Comparison of ENCODE assay signal across 1 cellular context in the genomic region with DNA sequence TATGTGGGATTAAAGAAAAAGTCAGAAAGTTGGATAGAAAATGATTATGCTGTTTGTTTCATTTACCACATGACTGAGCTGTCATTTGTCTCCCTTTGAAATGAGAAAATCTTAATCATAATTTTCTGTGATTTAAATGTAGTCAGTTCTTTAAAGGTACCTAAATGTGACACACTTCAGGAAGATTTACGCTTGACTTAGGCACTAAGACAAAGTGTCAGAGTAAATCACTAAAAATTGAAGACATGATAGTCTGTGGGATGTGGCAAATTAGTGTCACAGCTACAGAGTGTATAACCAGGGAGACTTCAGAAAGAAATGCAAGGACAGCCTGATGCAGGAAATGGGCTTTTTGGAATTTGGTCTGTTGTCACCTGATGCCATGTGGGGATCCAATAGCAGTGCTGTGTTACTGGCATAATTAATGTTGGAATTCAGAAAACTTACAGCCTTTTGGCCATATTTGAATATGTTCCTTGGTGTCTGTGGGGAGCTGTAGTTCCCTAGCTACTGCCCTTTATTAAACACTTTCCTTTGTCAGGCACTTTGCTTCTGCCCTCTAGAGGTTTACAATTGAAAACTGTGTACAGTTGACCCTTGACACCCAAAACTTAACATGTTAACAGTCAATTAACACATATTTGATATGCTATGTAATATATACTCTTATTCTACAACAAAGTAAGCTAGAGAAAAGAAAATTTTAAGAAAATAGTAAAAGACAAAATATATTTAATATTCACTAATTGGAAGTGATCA.
TF ChIP-seq lines count a peak whose summit lies in the region.

No MANE protein-coding gene starts in this region.

TF ChIP-seq in GM23338, 12 proteins besides CTCF, POLR2A, EP300 and RAD21 (continued from another document):
- TF ChIP-seq ZNF462 (CRISPR knock-in tag; IDR thresholded peaks at IDR 0.05) (no peak), NANOG (IDR thresholded peaks at IDR 0.05; ENCODE audit: borderline replicate concordance) (no peak), STAT1 (IDR thresholded peaks at IDR 0.05; ENCODE audit: unreplicated experiment) (no peak), ZNF331 (CRISPR knock-in tag; IDR thresholded peaks at IDR 0.05; ENCODE audit: low read depth) (no peak), POLR2AphosphoS5 (IDR thresholded peaks at IDR 0.05; ENCODE audit: low read depth) (no peak), CREB1 (CRISPR knock-in tag; IDR thresholded peaks at IDR 0.05; ENCODE audit: low read depth) (no peak), JUNB (IDR thresholded peaks at IDR 0.05; ENCODE audit: unreplicated experiment) (no peak), ZNF114 (CRISPR knock-in tag; IDR thresholded peaks at IDR 0.05) (no peak), EZH2 (IDR thresholded peaks at IDR 0.05; ENCODE audit: low read depth, unreplicated experiment) (no peak)
- TF ChIP-seq, protein P1, sequence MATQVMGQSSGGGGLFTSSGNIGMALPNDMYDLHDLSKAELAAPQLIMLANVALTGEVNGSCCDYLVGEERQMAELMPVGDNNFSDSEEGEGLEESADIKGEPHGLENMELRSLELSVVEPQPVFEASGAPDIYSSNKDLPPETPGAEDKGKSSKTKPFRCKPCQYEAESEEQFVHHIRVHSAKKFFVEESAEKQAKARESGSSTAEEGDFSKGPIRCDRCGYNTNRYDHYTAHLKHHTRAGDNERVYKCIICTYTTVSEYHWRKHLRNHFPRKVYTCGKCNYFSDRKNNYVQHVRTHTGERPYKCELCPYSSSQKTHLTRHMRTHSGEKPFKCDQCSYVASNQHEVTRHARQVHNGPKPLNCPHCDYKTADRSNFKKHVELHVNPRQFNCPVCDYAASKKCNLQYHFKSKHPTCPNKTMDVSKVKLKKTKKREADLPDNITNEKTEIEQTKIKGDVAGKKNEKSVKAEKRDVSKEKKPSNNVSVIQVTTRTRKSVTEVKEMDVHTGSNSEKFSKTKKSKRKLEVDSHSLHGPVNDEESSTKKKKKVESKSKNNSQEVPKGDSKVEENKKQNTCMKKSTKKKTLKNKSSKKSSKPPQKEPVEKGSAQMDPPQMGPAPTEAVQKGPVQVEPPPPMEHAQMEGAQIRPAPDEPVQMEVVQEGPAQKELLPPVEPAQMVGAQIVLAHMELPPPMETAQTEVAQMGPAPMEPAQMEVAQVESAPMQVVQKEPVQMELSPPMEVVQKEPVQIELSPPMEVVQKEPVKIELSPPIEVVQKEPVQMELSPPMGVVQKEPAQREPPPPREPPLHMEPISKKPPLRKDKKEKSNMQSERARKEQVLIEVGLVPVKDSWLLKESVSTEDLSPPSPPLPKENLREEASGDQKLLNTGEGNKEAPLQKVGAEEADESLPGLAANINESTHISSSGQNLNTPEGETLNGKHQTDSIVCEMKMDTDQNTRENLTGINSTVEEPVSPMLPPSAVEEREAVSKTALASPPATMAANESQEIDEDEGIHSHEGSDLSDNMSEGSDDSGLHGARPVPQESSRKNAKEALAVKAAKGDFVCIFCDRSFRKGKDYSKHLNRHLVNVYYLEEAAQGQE (IDR thresholded peaks at IDR 0.05; ENCODE audit: unreplicated experiment), result no peak
